8 cellular contexts compared by ENCODE assay signal in the genomic region with DNA sequence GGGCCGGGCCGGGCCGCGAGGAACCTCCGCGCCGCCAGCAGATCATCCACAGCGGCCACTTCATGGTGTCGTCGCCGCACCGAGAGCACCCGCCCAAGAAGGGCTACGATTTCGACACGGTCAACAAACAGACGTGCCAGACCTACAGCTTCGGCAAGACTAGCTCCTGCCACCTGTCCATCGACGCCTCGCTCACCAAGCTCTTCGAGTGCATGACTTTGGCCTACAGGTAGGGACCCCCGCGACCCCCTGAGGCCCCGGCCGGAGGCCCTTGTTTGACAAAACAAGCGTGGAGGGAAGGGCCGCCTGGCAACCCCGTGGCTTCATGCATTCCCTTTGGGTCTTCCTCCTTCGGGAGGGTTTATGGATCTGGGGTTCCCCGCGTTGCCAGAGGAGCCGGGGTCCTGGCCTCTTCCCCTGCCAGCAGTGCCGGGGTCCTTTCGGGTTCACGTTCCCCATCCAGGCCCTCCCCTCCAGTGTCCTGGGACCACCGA. TPM values are rescaled to one million over a fixed set of nuclear protein-coding genes. Genes with fewer than 3 reads are reported as not detected.
DNase-seq lines count a peak whose midpoint lies in the region; ATAC-seq, FAIRE-seq and TF ChIP-seq lines count a peak whose summit lies in the region.

No MANE protein-coding gene starts in this region.

- no peaks in the 10 kb centered on the region for H3K9me3 ChIP-seq in K562 (replicated peaks; ENCODE audit: control insufficient read depth, insufficient read depth, low read depth, low read length)

- CTCF ChIA-PET in K562 (lab: Yijun Ruan, JAX; ENCODE audit: low intra/inter-chr PET ratio) = no interaction called here

- DNase-seq in activated CD4-positive, alpha-beta T cell treated with anti-CD3 and anti-CD28 coated beads, Interleukin-2, amount 10 ng/mL, durations not matched to agents 24 days and 14 days = no peak
- no peak for DNase-seq in activated CD4-positive, alpha-beta T cell treated with anti-CD3 and anti-CD28 coated beads for 1 hour
- DNase-seq in NCI-H748 (lab: John Stamatoyannopoulos, UW; ENCODE audit: unreplicated experiment) (peak; percentile 56), K562 (ENCODE audit: extremely low read depth in 1 of 4, low spot score in 3 of 4) (peak in 1 of 4 experiments; percentile 54), epidermal melanocyte (ENCODE audit: insufficient read length, low spot score) (no peak)
- peak in 1 of 2 donors; percentile 43 for DNase-seq in stimulated activated naive CD8-positive, alpha-beta T cell treated with anti-CD3 and anti-CD28 coated beads, Interleukin-15, amount 100 ng/mL, for 72 hours

- TF ChIP-seq RAD21 in K562 (CRISPR knock-in tag; conservative IDR thresholded peaks at IDR 0.05 in 1 of 2, IDR thresholded peaks at IDR 0.05 in 1 of 2) = no peak

- H3K9me3 Mint-ChIP-seq in activated CD4-positive, alpha-beta T cell treated with anti-CD3 and anti-CD28 coated beads, Interleukin-2, amount 10 ng/mL, durations not matched to agents 24 days and 14 days = no peaks in the 10 kb centered on the region
- no peaks in the 10 kb centered on the region for H3K9me3 Mint-ChIP-seq in stimulated activated naive CD8-positive, alpha-beta T cell treated with anti-CD3 and anti-CD28 coated beads, Interleukin-15, amount 100 ng/mL, for 72 hours

- in situ Hi-C loops in K562 (cut with MboI) = no loop called here

- POLR2A ChIA-PET in K562 (lab: Yijun Ruan, JAX) = interaction anchor here (0.6 to 5.9 kb wide), 5 partner anchors 10 to 506 kb away, joined by 3 to 68 read pairs (median 3); no protein-coding TSS in a partner anchor

- H3K79me2 ChIP-seq in K562 (ENCODE audit: control insufficient read depth, insufficient read depth, low read length) = peaks cover 59% of the 10 kb centered on the region

- peaks cover 26% of the 10 kb centered on the region for H4K20me1 ChIP-seq in K562 (replicated peaks; ENCODE audit: control insufficient read depth, insufficient read depth, low read length)

- no peaks in the 10 kb centered on the region for H3K27me3 Mint-ChIP-seq in activated CD4-positive, alpha-beta T cell treated with anti-CD3 and anti-CD28 coated beads, Interleukin-2, amount 10 ng/mL, durations not matched to agents 24 days and 14 days
- H3K27me3 Mint-ChIP-seq in stimulated activated naive CD8-positive, alpha-beta T cell treated with anti-CD3 and anti-CD28 coated beads, Interleukin-15, amount 100 ng/mL, for 72 hours = no peaks in the 10 kb centered on the region

- no TSS peak for BruUV-seq in K562 (replicated peaks; lab: Mats Ljungman, UMichigan)

- H3K4me1 Mint-ChIP-seq in activated CD4-positive, alpha-beta T cell treated with anti-CD3 and anti-CD28 coated beads, Interleukin-2, amount 10 ng/mL, durations not matched to agents 24 days and 14 days = peaks cover 48% of the 10 kb centered on the region
- peaks cover 26% of the 10 kb centered on the region for H3K4me1 Mint-ChIP-seq in stimulated activated naive CD8-positive, alpha-beta T cell treated with anti-CD3 and anti-CD28 coated beads, Interleukin-15, amount 100 ng/mL, for 72 hours

- H3K36me3 ChIP-seq in K562 (ENCODE audit: control insufficient read depth, insufficient read depth, low read length) = peaks cover 22% of the 10 kb centered on the region

- TF ChIP-seq POLR2A in K562 (conservative IDR thresholded peaks at IDR 0.05) = no peak

- H3K27me3 ChIP-seq in K562 (ENCODE audit: control insufficient read depth in 2 of 2, insufficient read depth in 2 of 2, low read length in 2 of 2) = no peaks in the 10 kb centered on the region
- no peaks in the 10 kb centered on the region for H3K27me3 ChIP-seq in layer of hippocampus (ENCODE audit: control insufficient read depth, insufficient read depth, low read length)

- H3K4me3 Mint-ChIP-seq in activated CD4-positive, alpha-beta T cell treated with anti-CD3 and anti-CD28 coated beads, Interleukin-2, amount 10 ng/mL, durations not matched to agents 24 days and 14 days = peak overlapping the region; percentile 91
- H3K4me3 Mint-ChIP-seq in stimulated activated naive CD8-positive, alpha-beta T cell treated with anti-CD3 and anti-CD28 coated beads, Interleukin-15, amount 100 ng/mL, for 72 hours = peak overlapping the region; percentile 89 to 90

- intact Hi-C loops in activated CD4-positive, alpha-beta T cell treated with anti-CD3 and anti-CD28 coated beads, Interleukin-2, amount 10 ng/mL, durations not matched to agents 24 days and 14 days (cut with micrococcal nuclease) = loop anchor here (10.0 kb wide), 1 partner anchor 1146 kb away; no protein-coding TSS in a partner anchor
- intact Hi-C loops in K562 (cut with micrococcal nuclease) = no loop called here

- WGBS in K562 (ENCODE audit: insufficient coverage, low coverage, missing lambda C conversion rate) = 0% methylated on average over 34 of the region's 37 CpGs

- H3K4me1 ChIP-seq in K562 (replicated peaks in 1 of 2; ENCODE audit: control insufficient read depth in 2 of 2, insufficient read depth in 2 of 2, low read length in 2 of 2) = peaks cover 34 to 35% of the 10 kb centered on the region in 2 experiments; a peak in 4 of 5 replicates

- H3K27ac Mint-ChIP-seq in activated CD4-positive, alpha-beta T cell treated with anti-CD3 and anti-CD28 coated beads, Interleukin-2, amount 10 ng/mL, durations not matched to agents 24 days and 14 days = peak overlapping the region; percentile 88
- peak overlapping the region; percentile 83 to 95 for H3K27ac Mint-ChIP-seq in stimulated activated naive CD8-positive, alpha-beta T cell treated with anti-CD3 and anti-CD28 coated beads, Interleukin-15, amount 100 ng/mL, for 72 hours

- H3K9ac ChIP-seq in K562 (ENCODE audit: insufficient read depth in 1 of 2, low read depth in 2 of 2, low read length in 2 of 2) = peak overlapping the region; percentile 79 to 98

- H3K27ac ChIP-seq in K562 (ENCODE audit: extremely low read depth, low read depth, low read length) (peak overlapping the region; percentile 88), layer of hippocampus (ENCODE audit: low read depth, low read length) (peak overlapping the region; percentile 8)

- no peak for TF ChIP-seq EP300 in K562 (IDR thresholded peaks at IDR 0.05; ENCODE audit: low read length)

- no peaks in the 10 kb centered on the region for H3K9me1 ChIP-seq in K562 (ENCODE audit: control insufficient read depth, insufficient read depth, low read length)

- H3K4me3 ChIP-seq in K562 = peak overlapping the region; percentile 74

- peaks cover 24% of the 10 kb centered on the region for H3K36me3 Mint-ChIP-seq in activated CD4-positive, alpha-beta T cell treated with anti-CD3 and anti-CD28 coated beads, Interleukin-2, amount 10 ng/mL, durations not matched to agents 24 days and 14 days (ENCODE audit: low read depth)

- no peak for TF ChIP-seq CTCF in K562 (IDR thresholded peaks at IDR 0.05 in 2 of 3, conservative IDR thresholded peaks at IDR 0.05 in 1 of 3; ENCODE audit: insufficient read depth in 2 of 3, low read depth in 1 of 3, low read length in 3 of 3)

- no peak for FAIRE-seq in K562 (lab: Jason Lieb, UNC)

- H3K4me2 ChIP-seq in K562 (ENCODE audit: insufficient read depth, low read length) = peak overlapping the region; percentile 95

- ATAC-seq in K562 = 0 out of 3 replicates have a peak, but pooled peaks have one; percentile 0
- ATAC-seq in stimulated activated naive CD8-positive, alpha-beta T cell treated with anti-CD3 and anti-CD28 coated beads, Interleukin-15, amount 100 ng/mL, for 72 hours = peak; percentile 22
- ATAC-seq in HG03196 (IDR thresholded peaks at IDR 0.05; ENCODE audit: unreplicated experiment) = no peak

- no peak overlapping the region; the same call in 1 of the 2 replicates for H2AFZ ChIP-seq in K562 (ENCODE audit: low read depth, low read length)

RNA-seq across cellular contexts. Expression of a gene that starts 0.5 kb away (rescaled TPM):
- total RNA-seq in activated CD4-positive, alpha-beta T cell treated with anti-CD3 and anti-CD28 coated beads, Interleukin-2, amount 10 ng/mL, durations not matched to agents 24 days and 14 days = 47.6 and 48.0 TPM in 2 replicates
- 289 and 513 TPM in 2 replicates for total RNA-seq in K562 (2011; cell fraction: chromatin; rRNA removed; ENCODE audit: low replicate concordance)
- total RNA-seq in K562 (2011; cell fraction: nucleolus; rRNA removed) = 197 and 203 TPM in 2 replicates
- 215 and 311 TPM in 2 replicates for total RNA-seq in K562 (2011; cell fraction: nucleoplasm; rRNA removed)
- total RNA-seq in K562 (2014; rRNA removed) (14.7 and 36.9 TPM in 2 replicates), K562 (2014; rRNA removed; fragmentation: Illumina TruSeq; extraction: Trizol) (13.8 and 18.1 TPM in 2 replicates), K562 (2015; rRNA removed; fragmentation: Illumina TruSeq; extraction: Trizol) (25.8 and 28.9 TPM in 2 replicates), K562 (2021) (65.8 and 66.3 TPM in 2 replicates)
- polyA plus RNA-seq in K562 (2011; rRNA removed) (14.4 and 20.7 TPM in 2 replicates), K562 (2014; fragmentation: Illumina TruSeq; extraction: Trizol) (40.7 and 46.7 TPM in 2 replicates), K562 (2014; fragmentation: Nextera tagmentation; extraction: Ambion mirVana) (1 to 10 TPM; 2.2 to 3.8 TPM), K562 (2014; rRNA removed) (26.0 and 26.5 TPM in 2 replicates)
- polyA plus RNA-seq in K562 (2011; cell fraction: cytosol; rRNA removed) = 9.9 and 11.6 TPM in 2 replicates
- polyA plus RNA-seq in K562 (2011; cell fraction: nucleus; rRNA removed) = 78.1 and 99.4 TPM in 2 replicates
- polyA plus RNA-seq in K562 (2012) = 33.1 and 37.7 TPM in 2 replicates
- polyA minus RNA-seq in K562 (2011; rRNA and poly(A)+ RNA removed) = 20.9 and 23.5 TPM in 2 replicates
- polyA minus RNA-seq in K562 (2011; cell fraction: cytosol; rRNA and poly(A)+ RNA removed) = 51.8 and 60.9 TPM in 2 replicates
- polyA minus RNA-seq in K562 (2011; cell fraction: nucleus; rRNA and poly(A)+ RNA removed) = 61.8 and 88.5 TPM in 2 replicates

RNA-seq across cellular contexts. Expression of a gene that starts 57.4 kb away (rescaled TPM):
- 9.3 and 10.7 TPM in 2 replicates for total RNA-seq in activated CD4-positive, alpha-beta T cell treated with anti-CD3 and anti-CD28 coated beads, Interleukin-2, amount 10 ng/mL, durations not matched to agents 24 days and 14 days
- 14.3 and 26.5 TPM in 2 replicates for total RNA-seq in K562 (2011; cell fraction: chromatin; rRNA removed; ENCODE audit: low replicate concordance)
- total RNA-seq in K562 (2011; cell fraction: nucleolus; rRNA removed) = 14.6 and 18.5 TPM in 2 replicates
- total RNA-seq in K562 (2011; cell fraction: nucleoplasm; rRNA removed) = 12.9 and 13.2 TPM in 2 replicates
- total RNA-seq in K562 (2014; rRNA removed) (16.1 and 23.1 TPM in 2 replicates), K562 (2014; rRNA removed; fragmentation: Illumina TruSeq; extraction: Trizol) (11.0 and 13.6 TPM in 2 replicates), K562 (2015; rRNA removed; fragmentation: Illumina TruSeq; extraction: Trizol) (14.9 TPM in 2 replicates), K562 (2021) (19.9 and 21.9 TPM in 2 replicates)
- polyA plus RNA-seq in K562 (2011; rRNA removed) (11.2 and 11.5 TPM in 2 replicates), K562 (2014; fragmentation: Illumina TruSeq; extraction: Trizol) (19.5 and 20.1 TPM in 2 replicates), K562 (2014; fragmentation: Nextera tagmentation; extraction: Ambion mirVana) (under 1 TPM; 0.25 to 0.30 TPM), K562 (2014; rRNA removed) (16.8 and 17.1 TPM in 2 replicates)
- 13.9 and 19.9 TPM in 2 replicates for polyA plus RNA-seq in K562 (2011; cell fraction: cytosol; rRNA removed)
- 9.8 and 12.1 TPM in 2 replicates for polyA plus RNA-seq in K562 (2011; cell fraction: nucleus; rRNA removed)
- polyA plus RNA-seq in K562 (2012) = 14.5 and 17.2 TPM in 2 replicates
- 9.0 and 9.8 TPM in 2 replicates for polyA minus RNA-seq in K562 (2011; rRNA and poly(A)+ RNA removed)
- 8.2 and 11.0 TPM in 2 replicates for polyA minus RNA-seq in K562 (2011; cell fraction: cytosol; rRNA and poly(A)+ RNA removed)
- 2.8 and 4.3 TPM in 2 replicates for polyA minus RNA-seq in K562 (2011; cell fraction: nucleus; rRNA and poly(A)+ RNA removed)
